2 cellular contexts compared by ENCODE assay signal in genomic region chr20:37397076-37397953, GRCh38.
TF ChIP-seq lines count a peak whose summit lies in the region.

No MANE protein-coding gene starts in this region.

TF ChIP-seq in GM23338, 12 proteins besides CTCF, POLR2A, EP300 and RAD21:
- no peak for TF ChIP-seq ZNF114 (CRISPR knock-in tag; IDR thresholded peaks at IDR 0.05)
- no peak for TF ChIP-seq POLR2AphosphoS5 (IDR thresholded peaks at IDR 0.05; ENCODE audit: low read depth)
- no peak for TF ChIP-seq ZNF331 (CRISPR knock-in tag; IDR thresholded peaks at IDR 0.05; ENCODE audit: low read depth)

TF ChIP-seq in neural cell, 6 proteins besides CTCF, POLR2A, EP300 and RAD21:
- TF ChIP-seq EZH2 (IDR thresholded peaks at IDR 0.05; ENCODE audit: borderline replicate concordance, insufficient read depth, low read length, poor library complexity, severe bottlenecking) (no peak), REST (IDR thresholded peaks at IDR 0.05; ENCODE audit: borderline replicate concordance) (no peak), SMC3 (conservative IDR thresholded peaks at IDR 0.05; ENCODE audit: poor library complexity) (no peak), POLR2AphosphoS5 (IDR thresholded peaks at IDR 0.05) (no peak), MXI1 (conservative IDR thresholded peaks at IDR 0.05; ENCODE audit: poor library complexity, severe bottlenecking) (no peak), TAF1 (IDR thresholded peaks at IDR 0.05; ENCODE audit: low read depth) (no peak)
